1 cellular context compared by ENCODE assay signal in the genomic region with DNA sequence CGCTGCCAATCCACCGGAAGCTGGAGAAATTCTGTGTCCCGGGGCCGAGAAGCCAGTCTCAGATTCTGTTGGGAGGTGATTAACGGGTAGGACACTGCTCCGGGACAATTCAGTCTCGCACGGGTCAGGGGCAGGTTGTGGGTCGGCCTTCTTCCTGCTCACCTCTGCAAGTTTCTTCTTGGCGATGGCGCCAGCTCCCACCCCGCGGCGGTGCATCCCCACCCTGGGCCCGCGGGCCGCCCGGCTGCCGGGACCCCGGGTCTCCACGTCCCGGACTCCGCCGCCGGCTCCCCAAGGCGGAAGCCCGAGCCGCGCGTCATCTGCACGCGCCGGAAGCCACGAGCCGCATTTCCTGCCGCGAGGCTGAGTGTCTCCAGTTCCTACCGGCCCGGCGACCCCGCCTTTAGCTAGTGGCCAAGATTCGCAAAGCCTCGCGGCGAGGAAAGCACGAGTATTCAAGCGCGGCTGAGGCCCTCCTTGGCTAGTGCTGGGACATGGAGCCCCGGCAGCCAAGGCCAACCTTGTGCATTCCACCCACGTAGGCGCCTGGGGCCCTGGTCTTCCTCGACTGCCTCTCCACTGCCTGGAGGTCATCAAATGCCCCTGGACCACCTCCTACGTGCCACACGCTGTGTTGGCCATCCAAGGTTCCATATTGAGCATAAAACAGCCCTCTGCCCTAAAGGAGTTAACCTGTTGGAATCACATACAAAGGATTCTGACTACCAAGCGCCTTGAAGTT.
A peak's percentile ranks its signal among the peaks of the same experiment; 100 is the strongest.
TF ChIP-seq lines count a peak whose summit lies in the region.

A gene with protein sequence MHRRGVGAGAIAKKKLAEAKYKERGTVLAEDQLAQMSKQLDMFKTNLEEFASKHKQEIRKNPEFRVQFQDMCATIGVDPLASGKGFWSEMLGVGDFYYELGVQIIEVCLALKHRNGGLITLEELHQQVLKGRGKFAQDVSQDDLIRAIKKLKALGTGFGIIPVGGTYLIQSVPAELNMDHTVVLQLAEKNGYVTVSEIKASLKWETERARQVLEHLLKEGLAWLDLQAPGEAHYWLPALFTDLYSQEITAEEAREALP (minus strand): TSS at position 324 of the 742 bp plus-strand sequence. CDS start 108 bp downstream, at position 216.

TF ChIP-seq in HCT116, 20 proteins besides CTCF, POLR2A, EP300 and RAD21 (continued from another document):
- TF ChIP-seq, protein P1, sequence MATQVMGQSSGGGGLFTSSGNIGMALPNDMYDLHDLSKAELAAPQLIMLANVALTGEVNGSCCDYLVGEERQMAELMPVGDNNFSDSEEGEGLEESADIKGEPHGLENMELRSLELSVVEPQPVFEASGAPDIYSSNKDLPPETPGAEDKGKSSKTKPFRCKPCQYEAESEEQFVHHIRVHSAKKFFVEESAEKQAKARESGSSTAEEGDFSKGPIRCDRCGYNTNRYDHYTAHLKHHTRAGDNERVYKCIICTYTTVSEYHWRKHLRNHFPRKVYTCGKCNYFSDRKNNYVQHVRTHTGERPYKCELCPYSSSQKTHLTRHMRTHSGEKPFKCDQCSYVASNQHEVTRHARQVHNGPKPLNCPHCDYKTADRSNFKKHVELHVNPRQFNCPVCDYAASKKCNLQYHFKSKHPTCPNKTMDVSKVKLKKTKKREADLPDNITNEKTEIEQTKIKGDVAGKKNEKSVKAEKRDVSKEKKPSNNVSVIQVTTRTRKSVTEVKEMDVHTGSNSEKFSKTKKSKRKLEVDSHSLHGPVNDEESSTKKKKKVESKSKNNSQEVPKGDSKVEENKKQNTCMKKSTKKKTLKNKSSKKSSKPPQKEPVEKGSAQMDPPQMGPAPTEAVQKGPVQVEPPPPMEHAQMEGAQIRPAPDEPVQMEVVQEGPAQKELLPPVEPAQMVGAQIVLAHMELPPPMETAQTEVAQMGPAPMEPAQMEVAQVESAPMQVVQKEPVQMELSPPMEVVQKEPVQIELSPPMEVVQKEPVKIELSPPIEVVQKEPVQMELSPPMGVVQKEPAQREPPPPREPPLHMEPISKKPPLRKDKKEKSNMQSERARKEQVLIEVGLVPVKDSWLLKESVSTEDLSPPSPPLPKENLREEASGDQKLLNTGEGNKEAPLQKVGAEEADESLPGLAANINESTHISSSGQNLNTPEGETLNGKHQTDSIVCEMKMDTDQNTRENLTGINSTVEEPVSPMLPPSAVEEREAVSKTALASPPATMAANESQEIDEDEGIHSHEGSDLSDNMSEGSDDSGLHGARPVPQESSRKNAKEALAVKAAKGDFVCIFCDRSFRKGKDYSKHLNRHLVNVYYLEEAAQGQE (IDR thresholded peaks at IDR 0.05; ENCODE audit: low read depth) = no peak
- TF ChIP-seq EGR1 (IDR thresholded peaks at IDR 0.05; ENCODE audit: low read depth) (peak; percentile 73), SRF (IDR thresholded peaks at IDR 0.05; ENCODE audit: low read depth) (peak; percentile 95), FOSL1 (IDR thresholded peaks at IDR 0.05; ENCODE audit: low read depth) (no peak; the same call in 1 of the 2 replicates), EZH2 (IDR thresholded peaks at IDR 0.05) (no peak), EZH2phosphoT487 (IDR thresholded peaks at IDR 0.05; ENCODE audit: borderline replicate concordance) (no peak), JUND (IDR thresholded peaks at IDR 0.05) (no peak), YY1 (IDR thresholded peaks at IDR 0.05; ENCODE audit: extremely low read depth, insufficient replicate concordance, low read depth, low read length) (peak; percentile 36)
